23 cellular contexts compared by ENCODE assay signal in genomic region chrX:44906542-44906941, GRCh38. TPM values are rescaled to one million over a fixed set of nuclear protein-coding genes. Genes with fewer than 3 reads are reported as not detected.
DNase-seq lines count a peak whose midpoint lies in the region; ATAC-seq, FAIRE-seq and TF ChIP-seq lines count a peak whose summit lies in the region.
"Had no signal": no experiment of that assay in that cellular context is flagged by ENCODE, and none has a peak within 500 bp of the region (broad histone marks: within the 10 kb centered on the region; RNA-seq: fewer than 3 reads in every experiment).

No MANE protein-coding gene starts in this region.

- H3K9me3 ChIP-seq in CD4-positive, alpha-beta T cell (ENCODE audit: control insufficient read depth, low read length), result no peaks in the 10 kb centered on the region
- H3K9me3 ChIP-seq in OCI-LY3 (ENCODE audit: insufficient read depth, low read length), result no peaks in the 10 kb centered on the region
- H3K9me3 ChIP-seq in small intestine (ENCODE audit: control insufficient read depth, low read depth), result peaks cover 1% of the 10 kb centered on the region
- H3K9me3 ChIP-seq in neuronal stem cell (replicated peaks in 1 of 2; ENCODE audit: control insufficient read depth in 2 of 2, insufficient read depth in 1 of 2, low read depth in 1 of 2, low read length in 2 of 2), result no peaks in the 10 kb centered on the region
- H3K9me3 ChIP-seq: thyroid gland had no signal

- no peak overlapping the region for H3K18ac ChIP-seq in neuronal stem cell (ENCODE audit: low read length)

- no peak overlapping the region for H4K91ac ChIP-seq in neuronal stem cell (ENCODE audit: low read depth, low read length, poor library complexity)

- peaks cover 61% of the 10 kb centered on the region for H4K20me1 ChIP-seq in OCI-LY3 (ENCODE audit: insufficient read depth, low read length)

- H3K4me3 Mint-ChIP-seq in CD4-positive, alpha-beta T cell, result peak overlapping the region; percentile 47
- peak overlapping the region in 7 of 10 donors; percentile 18 to 61 (median 37) for H3K4me3 Mint-ChIP-seq in naive thymus-derived CD8-positive, alpha-beta T cell
- H3K4me3 Mint-ChIP-seq: activated CD4-positive, alpha-beta memory T cell treated with anti-CD3 and anti-CD28 coated beads, Interleukin-2, amount 10 ng/mL, durations not matched to agents 7 days and 5 days had no signal

- H2AFZ ChIP-seq in OCI-LY3 (ENCODE audit: low read depth, low read length) (no peak overlapping the region), neuronal stem cell (ENCODE audit: low read length) (no peak overlapping the region)

- no peak overlapping the region for H2BK5ac ChIP-seq in neuronal stem cell (ENCODE audit: low read length)

- no peak overlapping the region for H4K8ac ChIP-seq in neuronal stem cell (ENCODE audit: low read depth, low read length)

- peaks cover 3% of the 10 kb centered on the region for H3K9me3 Mint-ChIP-seq in CD4-positive, alpha-beta T cell
- peaks cover 0 to 37% (median 6%) of the 10 kb centered on the region in 9 donors for H3K9me3 Mint-ChIP-seq in naive thymus-derived CD8-positive, alpha-beta T cell

- H3K4me2 ChIP-seq in OCI-LY3 (ENCODE audit: low read length), result peak overlapping the region; percentile 30; the same call in 1 of the 2 replicates
- no peak overlapping the region for H3K4me2 ChIP-seq in neuronal stem cell (ENCODE audit: insufficient read depth, low read length, poor library complexity, severe bottlenecking)

- no peak overlapping the region for H3K14ac ChIP-seq in neuronal stem cell (ENCODE audit: low read length)

- H3K23ac ChIP-seq in neuronal stem cell (ENCODE audit: low read depth, low read length, poor library complexity), result no peak overlapping the region

- H3K27ac ChIP-seq in CD4-positive, alpha-beta T cell (ENCODE audit: low read depth, low read length), result no peak overlapping the region
- H3K27ac ChIP-seq in OCI-LY3 (ENCODE audit: low read length), result no peak overlapping the region
- H3K27ac ChIP-seq in small intestine (ENCODE audit: low read depth in 1 of 2, low read length in 1 of 2), result no peak overlapping the region
- H3K27ac ChIP-seq in neuronal stem cell (replicated peaks; ENCODE audit: low read length), result no peak overlapping the region
- H3K27ac ChIP-seq: breast epithelium, heart left ventricle, thyroid gland had no signal

- no peak for FAIRE-seq in small intestine (lab: Jason Lieb, UNC)
- FAIRE-seq: endothelial cell of umbilical vein had no signal

- H3K4me3 ChIP-seq in OCI-LY3 (ENCODE audit: low read length) (no peak overlapping the region), small intestine (ENCODE audit: low read depth in 1 of 2, low read length in 2 of 2) (no peak overlapping the region), neuronal stem cell (ENCODE audit: low read length in 2 of 2) (no peak overlapping the region)
- H3K4me3 ChIP-seq: breast epithelium, heart left ventricle, thyroid gland had no signal

- H3K79me1 ChIP-seq in neuronal stem cell (ENCODE audit: low read depth, low read length), result peaks cover 2% of the 10 kb centered on the region

- H2AK5ac ChIP-seq in neuronal stem cell (ENCODE audit: low read depth, low read length), result no peak overlapping the region

- H3K4ac ChIP-seq in neuronal stem cell (ENCODE audit: low read length), result no peak overlapping the region

- H3K9ac ChIP-seq in OCI-LY3 (ENCODE audit: low read length) (no peak overlapping the region), neuronal stem cell (ENCODE audit: low read depth, low read length, poor library complexity) (no peak overlapping the region)

- CTCF ChIA-PET in CD4-positive, alpha-beta T cell (lab: Charles Lee), result no interaction called here

- no peak for DNase-seq in CD4-positive, alpha-beta T cell
- no peak for DNase-seq in naive thymus-derived CD8-positive, alpha-beta T cell
- DNase-seq in small intestine, result no peak
- no peak for DNase-seq in NCI-H128 (lab: John Stamatoyannopoulos, UW; ENCODE audit: unreplicated experiment)
- DNase-seq in middle frontal gyrus (ENCODE audit: extremely low spot score, low spot score), result no peak
- DNase-seq in neuronal stem cell (ENCODE audit: low spot score), result no peak
- DNase-seq: activated CD4-positive, alpha-beta memory T cell treated with anti-CD3 and anti-CD28 coated beads, Interleukin-2, amount 10 ng/mL, durations not matched to agents 7 days and 5 days; COR-L47; cortex of kidney; DND-41; heart left ventricle; Kasumi-1; left ventricle myocardium superior; NCI-H1092; NCI-H526 treated with DMSO at 0.1 percent for 48 hours; OCI-M1; right cardiac atrium; SHP77 had no signal

- peaks cover 88% of the 10 kb centered on the region for H3K79me2 ChIP-seq in OCI-LY3 (ENCODE audit: low read length)

- H3K27me3 Mint-ChIP-seq in CD4-positive, alpha-beta T cell, result no peaks in the 10 kb centered on the region
- no peaks in the 10 kb centered on the region for H3K27me3 Mint-ChIP-seq in naive thymus-derived CD8-positive, alpha-beta T cell
- H3K27me3 Mint-ChIP-seq: activated CD4-positive, alpha-beta memory T cell treated with anti-CD3 and anti-CD28 coated beads, Interleukin-2, amount 10 ng/mL, durations not matched to agents 7 days and 5 days had no signal

- intact Hi-C loops in CD4-positive, alpha-beta T cell (cut with DNase I, micrococcal nuclease), result no loop called here

- POLR2A ChIA-PET in CD4-positive, alpha-beta T cell (lab: Charles Lee), result no interaction called here
- POLR2A ChIA-PET in naive thymus-derived CD8-positive, alpha-beta T cell (lab: Charles Lee), result interaction anchor here (1.3 kb wide), 1 partner anchor 33 kb away, joined by 3 read pairs; the partner anchor contains the start of gene KDM6A

- H2BK12ac ChIP-seq in neuronal stem cell (ENCODE audit: low read length), result no peak overlapping the region

- peaks cover 28% of the 10 kb centered on the region for H3K4me1 ChIP-seq in OCI-LY3 (ENCODE audit: low read length)
- no peaks in the 10 kb centered on the region for H3K4me1 ChIP-seq in small intestine (ENCODE audit: control insufficient read depth in 2 of 2, insufficient read depth in 1 of 2, low read depth in 1 of 2, low read length in 1 of 2)
- H3K4me1 ChIP-seq in neuronal stem cell (ENCODE audit: control insufficient read depth in 2 of 2, insufficient read depth in 1 of 2, low read depth in 1 of 2, low read length in 2 of 2), result no peaks in the 10 kb centered on the region

- H3K36me3 Mint-ChIP-seq in CD4-positive, alpha-beta T cell (ENCODE audit: low read depth), result peaks cover 12% of the 10 kb centered on the region
- peaks cover 0 to 20% (median 2%) of the 10 kb centered on the region in 3 donors for H3K36me3 Mint-ChIP-seq in naive thymus-derived CD8-positive, alpha-beta T cell

- H3K36me3 ChIP-seq in OCI-LY3 (replicated peaks; ENCODE audit: low read depth, low read length) (peaks cover 3% of the 10 kb centered on the region), small intestine (ENCODE audit: control insufficient read depth in 2 of 2, insufficient read depth in 2 of 2, low read length in 2 of 2) (no peaks in the 10 kb centered on the region), neuronal stem cell (replicated peaks in 1 of 2; ENCODE audit: control insufficient read depth in 2 of 2, insufficient read depth in 2 of 2, low read length in 2 of 2) (no peaks in the 10 kb centered on the region)
- H3K36me3 ChIP-seq: breast epithelium, heart left ventricle, thyroid gland had no signal

- H3K27ac Mint-ChIP-seq in CD4-positive, alpha-beta T cell, result no peak overlapping the region
- peak overlapping the region in 3 of 10 donors; percentile 4 to 76 (median 54) for H3K27ac Mint-ChIP-seq in naive thymus-derived CD8-positive, alpha-beta T cell
- H3K27ac Mint-ChIP-seq: activated CD4-positive, alpha-beta memory T cell treated with anti-CD3 and anti-CD28 coated beads, Interleukin-2, amount 10 ng/mL, durations not matched to agents 7 days and 5 days had no signal

- no peak overlapping the region for H2BK15ac ChIP-seq in neuronal stem cell (ENCODE audit: low read length)

- H3K27me3 ChIP-seq in CD4-positive, alpha-beta T cell (ENCODE audit: control insufficient read depth, insufficient read depth, low read length), result no peaks in the 10 kb centered on the region
- H3K27me3 ChIP-seq in OCI-LY3 (ENCODE audit: low read depth, low read length) (no peaks in the 10 kb centered on the region), small intestine (ENCODE audit: control insufficient read depth in 2 of 2, insufficient read depth in 2 of 2, low read length in 2 of 2) (no peaks in the 10 kb centered on the region), neuronal stem cell (ENCODE audit: control insufficient read depth in 3 of 3, insufficient read depth in 3 of 3, low read depth in 1 of 3, low read length in 3 of 3) (no peaks in the 10 kb centered on the region)
- H3K27me3 ChIP-seq: breast epithelium, heart left ventricle, thyroid gland had no signal

- WGBS in small intestine, 3 donors, result 84 to 100% (median 90%) methylated on average over 6 of the region's 6 CpGs
- WGBS in neuronal stem cell (ENCODE audit: extremely low coverage in 2 of 2, insufficient read length in 2 of 2, insufficient replicate concordance in 1 of 2), 2 donors, result no CpG with 5 or more reads among the region's 6 CpGs

- H2BK120ac ChIP-seq in neuronal stem cell (ENCODE audit: low read depth, low read length), result no peak overlapping the region

- ATAC-seq in CD4-positive, alpha-beta T cell (ENCODE audit: poor library complexity), result no peak
- peak; percentile 23 for ATAC-seq in GM18907 (IDR thresholded peaks at IDR 0.05; ENCODE audit: unreplicated experiment)
- no peak for ATAC-seq in naive thymus-derived CD8-positive, alpha-beta T cell
- ATAC-seq: heart left ventricle, left ventricle myocardium superior, right cardiac atrium had no signal

- no peak for TF ChIP-seq CTCF in CD4-positive, alpha-beta T cell (IDR thresholded peaks at IDR 0.05)
- TF ChIP-seq CTCF in OCI-LY3 (IDR thresholded peaks at IDR 0.05; ENCODE audit: low read depth, low read length), result no peak

- H3K4me1 Mint-ChIP-seq in CD4-positive, alpha-beta T cell (ENCODE audit: low read depth), result peaks cover 67% of the 10 kb centered on the region
- peaks cover 19 to 63% (median 41%) of the 10 kb centered on the region in 4 donors for H3K4me1 Mint-ChIP-seq in naive thymus-derived CD8-positive, alpha-beta T cell

RNA-seq across cellular contexts. Expression of gene KDM6A, which starts 33.6 kb away (rescaled TPM):
- total RNA-seq in CD4-positive, alpha-beta T cell, result 10 to 100 TPM; 59.6 to 63.9 TPM
- 10 to 100 TPM; 44.5 to 47.2 TPM for total RNA-seq in naive thymus-derived CD8-positive, alpha-beta T cell
- polyA plus RNA-seq in naive thymus-derived CD8-positive, alpha-beta T cell, result 10 to 100 TPM; 11.5 to 17.2 (median 15.2) TPM
- 10 to 100 TPM in 2 of 3 donors, 1 to 10 TPM in 1; 9.5 to 16.8 (median 12.1) TPM for polyA plus RNA-seq in small intestine
- polyA plus RNA-seq in neuronal stem cell (2013, experiment 1 of 2), result 23.6 TPM
- polyA plus RNA-seq in neuronal stem cell (2013, experiment 2 of 2), result 22.9 TPM
